In the genomic region with DNA sequence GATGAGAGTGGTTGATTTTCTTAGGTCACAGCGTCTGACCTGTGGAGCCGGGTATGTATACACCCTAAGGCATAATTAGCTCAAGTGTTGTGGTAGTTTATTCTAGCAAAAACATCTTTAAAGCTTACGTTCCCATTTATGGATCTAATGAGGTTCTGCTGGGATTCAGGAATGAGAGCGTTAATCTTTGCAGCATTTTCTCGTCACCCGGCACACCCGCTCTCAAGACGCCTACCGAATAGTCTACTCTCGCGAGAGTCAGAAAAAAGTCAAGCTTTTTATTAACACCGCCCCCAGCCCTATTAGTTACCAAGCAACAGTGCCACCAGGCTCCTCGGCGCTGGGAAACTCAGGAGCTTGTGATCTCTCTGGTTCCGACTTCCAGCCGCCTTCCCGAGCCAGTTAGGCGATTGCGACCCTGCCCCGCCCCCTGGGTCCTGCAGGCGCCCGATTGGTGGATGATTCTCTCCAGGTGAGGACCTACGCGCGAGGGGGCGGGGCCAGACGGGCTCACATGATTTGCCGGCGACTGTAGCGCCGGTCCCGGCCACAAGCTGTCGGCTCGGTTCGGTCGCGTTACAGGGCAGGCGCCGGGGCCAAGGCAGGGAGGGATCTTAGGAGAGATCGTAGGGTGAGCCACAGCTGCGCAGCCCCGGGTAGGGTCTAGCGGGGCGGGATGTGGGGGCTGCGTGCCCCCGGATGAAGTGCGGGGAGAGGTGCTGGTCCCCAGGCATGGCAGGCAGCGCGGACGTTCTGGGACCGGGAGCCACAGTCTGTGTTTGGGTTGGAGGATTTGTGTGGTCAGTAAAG, we compare ENCODE assay signal across 1 cellular context.
TF ChIP-seq lines count a peak whose summit lies in the region.

TSS of gene PFKFB2 (plus strand) at position 540 of the 810 bp plus-strand sequence. CDS start 1,443 bp downstream, outside the sequence.

TF ChIP-seq in HepG2, 621 proteins besides CTCF, POLR2A, EP300 and RAD21 (continued from another document and continues in another):
- TF ChIP-seq ETS1 (CRISPR knock-in tag; IDR thresholded peaks at IDR 0.05) (no peak), ZFP37 (CRISPR knock-in tag; IDR thresholded peaks at IDR 0.05; ENCODE audit: borderline replicate concordance) (no peak), ZNF891 (CRISPR knock-in tag; IDR thresholded peaks at IDR 0.05) (no peak; the same call in 1 of the 2 replicates), POLR2G (IDR thresholded peaks at IDR 0.05; ENCODE audit: low read depth, low read length) (peak; percentile 88), ZNF20 (CRISPR knock-in tag; IDR thresholded peaks at IDR 0.05) (0 out of 2 replicates have a peak, but pooled peaks have one; percentile 62), IRF1 (CRISPR knock-in tag; IDR thresholded peaks at IDR 0.05; ENCODE audit: low read depth) (no peak), HNRNPLL (IDR thresholded peaks at IDR 0.05; ENCODE audit: low read depth, low read length, poor library complexity, severe bottlenecking) (peak; percentile 58), PCBP1 (IDR thresholded peaks at IDR 0.05; ENCODE audit: borderline replicate concordance, low read depth, low read length) (no peak), ZNF512 (CRISPR knock-in tag; IDR thresholded peaks at IDR 0.05) (no peak; the same call in 1 of the 2 replicates), RBM39 (IDR thresholded peaks at IDR 0.05; ENCODE audit: low read depth, low read length, poor library complexity, severe bottlenecking) (peak; percentile 50), KDM2A (CRISPR knock-in tag; IDR thresholded peaks at IDR 0.05; ENCODE audit: borderline replicate concordance, low read depth) (peak; percentile 60; the same call in 1 of the 2 replicates), FOXP4 (CRISPR knock-in tag; IDR thresholded peaks at IDR 0.05) (no peak), SIN3A (IDR thresholded peaks at IDR 0.05; ENCODE audit: borderline replicate concordance, low read depth, low read length) (peak; percentile 90), ZBTB3 (CRISPR knock-in tag; IDR thresholded peaks at IDR 0.05; ENCODE audit: borderline replicate concordance, low read depth) (no peak), TBL1XR1 (IDR thresholded peaks at IDR 0.05; ENCODE audit: borderline replicate concordance, low read length, partially characterized antibody) (no peak), GMEB1 (CRISPR knock-in tag; IDR thresholded peaks at IDR 0.05; ENCODE audit: borderline replicate concordance) (peak; percentile 68; the same call in 1 of the 2 replicates), ZFYVE20 (CRISPR knock-in tag; IDR thresholded peaks at IDR 0.05; ENCODE audit: borderline replicate concordance, low read depth) (no peak), KDM1A (CRISPR knock-in tag; IDR thresholded peaks at IDR 0.05) (no peak), ZNF629 (CRISPR knock-in tag; conservative IDR thresholded peaks at IDR 0.05) (no peak), ZNF414 (CRISPR knock-in tag; IDR thresholded peaks at IDR 0.05) (no peak), MAFG (CRISPR knock-in tag; IDR thresholded peaks at IDR 0.05) (no peak), ZNF44 (CRISPR knock-in tag; IDR thresholded peaks at IDR 0.05) (no peak), ZNF546 (CRISPR knock-in tag; conservative IDR thresholded peaks at IDR 0.05) (no peak)
- TF ChIP-seq, protein P1, sequence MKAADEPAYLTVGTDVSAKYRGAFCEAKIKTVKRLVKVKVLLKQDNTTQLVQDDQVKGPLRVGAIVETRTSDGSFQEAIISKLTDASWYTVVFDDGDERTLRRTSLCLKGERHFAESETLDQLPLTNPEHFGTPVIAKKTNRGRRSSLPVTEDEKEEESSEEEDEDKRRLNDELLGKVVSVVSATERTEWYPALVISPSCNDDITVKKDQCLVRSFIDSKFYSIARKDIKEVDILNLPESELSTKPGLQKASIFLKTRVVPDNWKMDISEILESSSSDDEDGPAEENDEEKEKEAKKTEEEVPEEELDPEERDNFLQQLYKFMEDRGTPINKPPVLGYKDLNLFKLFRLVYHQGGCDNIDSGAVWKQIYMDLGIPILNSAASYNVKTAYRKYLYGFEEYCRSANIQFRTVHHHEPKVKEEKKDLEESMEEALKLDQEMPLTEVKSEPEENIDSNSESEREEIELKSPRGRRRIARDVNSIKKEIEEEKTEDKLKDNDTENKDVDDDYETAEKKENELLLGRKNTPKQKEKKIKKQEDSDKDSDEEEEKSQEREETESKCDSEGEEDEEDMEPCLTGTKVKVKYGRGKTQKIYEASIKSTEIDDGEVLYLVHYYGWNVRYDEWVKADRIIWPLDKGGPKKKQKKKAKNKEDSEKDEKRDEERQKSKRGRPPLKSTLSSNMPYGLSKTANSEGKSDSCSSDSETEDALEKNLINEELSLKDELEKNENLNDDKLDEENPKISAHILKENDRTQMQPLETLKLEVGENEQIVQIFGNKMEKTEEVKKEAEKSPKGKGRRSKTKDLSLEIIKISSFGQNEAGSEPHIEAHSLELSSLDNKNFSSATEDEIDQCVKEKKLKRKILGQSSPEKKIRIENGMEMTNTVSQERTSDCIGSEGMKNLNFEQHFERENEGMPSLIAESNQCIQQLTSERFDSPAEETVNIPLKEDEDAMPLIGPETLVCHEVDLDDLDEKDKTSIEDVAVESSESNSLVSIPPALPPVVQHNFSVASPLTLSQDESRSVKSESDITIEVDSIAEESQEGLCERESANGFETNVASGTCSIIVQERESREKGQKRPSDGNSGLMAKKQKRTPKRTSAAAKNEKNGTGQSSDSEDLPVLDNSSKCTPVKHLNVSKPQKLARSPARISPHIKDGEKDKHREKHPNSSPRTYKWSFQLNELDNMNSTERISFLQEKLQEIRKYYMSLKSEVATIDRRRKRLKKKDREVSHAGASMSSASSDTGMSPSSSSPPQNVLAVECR (CRISPR knock-in tag; IDR thresholded peaks at IDR 0.05; ENCODE audit: borderline replicate concordance) = peak; percentile 91; the same call in 1 of the 2 replicates
- TF ChIP-seq, protein P2, sequence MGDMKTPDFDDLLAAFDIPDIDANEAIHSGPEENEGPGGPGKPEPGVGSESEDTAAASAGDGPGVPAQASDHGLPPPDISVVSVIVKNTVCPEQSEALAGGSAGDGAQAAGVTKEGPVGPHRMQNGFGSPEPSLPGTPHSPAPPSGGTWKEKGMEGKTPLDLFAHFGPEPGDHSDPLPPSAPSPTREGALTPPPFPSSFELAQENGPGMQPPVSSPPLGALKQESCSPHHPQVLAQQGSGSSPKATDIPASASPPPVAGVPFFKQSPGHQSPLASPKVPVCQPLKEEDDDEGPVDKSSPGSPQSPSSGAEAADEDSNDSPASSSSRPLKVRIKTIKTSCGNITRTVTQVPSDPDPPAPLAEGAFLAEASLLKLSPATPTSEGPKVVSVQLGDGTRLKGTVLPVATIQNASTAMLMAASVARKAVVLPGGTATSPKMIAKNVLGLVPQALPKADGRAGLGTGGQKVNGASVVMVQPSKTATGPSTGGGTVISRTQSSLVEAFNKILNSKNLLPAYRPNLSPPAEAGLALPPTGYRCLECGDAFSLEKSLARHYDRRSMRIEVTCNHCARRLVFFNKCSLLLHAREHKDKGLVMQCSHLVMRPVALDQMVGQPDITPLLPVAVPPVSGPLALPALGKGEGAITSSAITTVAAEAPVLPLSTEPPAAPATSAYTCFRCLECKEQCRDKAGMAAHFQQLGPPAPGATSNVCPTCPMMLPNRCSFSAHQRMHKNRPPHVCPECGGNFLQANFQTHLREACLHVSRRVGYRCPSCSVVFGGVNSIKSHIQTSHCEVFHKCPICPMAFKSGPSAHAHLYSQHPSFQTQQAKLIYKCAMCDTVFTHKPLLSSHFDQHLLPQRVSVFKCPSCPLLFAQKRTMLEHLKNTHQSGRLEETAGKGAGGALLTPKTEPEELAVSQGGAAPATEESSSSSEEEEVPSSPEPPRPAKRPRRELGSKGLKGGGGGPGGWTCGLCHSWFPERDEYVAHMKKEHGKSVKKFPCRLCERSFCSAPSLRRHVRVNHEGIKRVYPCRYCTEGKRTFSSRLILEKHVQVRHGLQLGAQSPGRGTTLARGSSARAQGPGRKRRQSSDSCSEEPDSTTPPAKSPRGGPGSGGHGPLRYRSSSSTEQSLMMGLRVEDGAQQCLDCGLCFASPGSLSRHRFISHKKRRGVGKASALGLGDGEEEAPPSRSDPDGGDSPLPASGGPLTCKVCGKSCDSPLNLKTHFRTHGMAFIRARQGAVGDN (CRISPR knock-in tag; IDR thresholded peaks at IDR 0.05) = peak; percentile 88
- TF ChIP-seq, protein P3, sequence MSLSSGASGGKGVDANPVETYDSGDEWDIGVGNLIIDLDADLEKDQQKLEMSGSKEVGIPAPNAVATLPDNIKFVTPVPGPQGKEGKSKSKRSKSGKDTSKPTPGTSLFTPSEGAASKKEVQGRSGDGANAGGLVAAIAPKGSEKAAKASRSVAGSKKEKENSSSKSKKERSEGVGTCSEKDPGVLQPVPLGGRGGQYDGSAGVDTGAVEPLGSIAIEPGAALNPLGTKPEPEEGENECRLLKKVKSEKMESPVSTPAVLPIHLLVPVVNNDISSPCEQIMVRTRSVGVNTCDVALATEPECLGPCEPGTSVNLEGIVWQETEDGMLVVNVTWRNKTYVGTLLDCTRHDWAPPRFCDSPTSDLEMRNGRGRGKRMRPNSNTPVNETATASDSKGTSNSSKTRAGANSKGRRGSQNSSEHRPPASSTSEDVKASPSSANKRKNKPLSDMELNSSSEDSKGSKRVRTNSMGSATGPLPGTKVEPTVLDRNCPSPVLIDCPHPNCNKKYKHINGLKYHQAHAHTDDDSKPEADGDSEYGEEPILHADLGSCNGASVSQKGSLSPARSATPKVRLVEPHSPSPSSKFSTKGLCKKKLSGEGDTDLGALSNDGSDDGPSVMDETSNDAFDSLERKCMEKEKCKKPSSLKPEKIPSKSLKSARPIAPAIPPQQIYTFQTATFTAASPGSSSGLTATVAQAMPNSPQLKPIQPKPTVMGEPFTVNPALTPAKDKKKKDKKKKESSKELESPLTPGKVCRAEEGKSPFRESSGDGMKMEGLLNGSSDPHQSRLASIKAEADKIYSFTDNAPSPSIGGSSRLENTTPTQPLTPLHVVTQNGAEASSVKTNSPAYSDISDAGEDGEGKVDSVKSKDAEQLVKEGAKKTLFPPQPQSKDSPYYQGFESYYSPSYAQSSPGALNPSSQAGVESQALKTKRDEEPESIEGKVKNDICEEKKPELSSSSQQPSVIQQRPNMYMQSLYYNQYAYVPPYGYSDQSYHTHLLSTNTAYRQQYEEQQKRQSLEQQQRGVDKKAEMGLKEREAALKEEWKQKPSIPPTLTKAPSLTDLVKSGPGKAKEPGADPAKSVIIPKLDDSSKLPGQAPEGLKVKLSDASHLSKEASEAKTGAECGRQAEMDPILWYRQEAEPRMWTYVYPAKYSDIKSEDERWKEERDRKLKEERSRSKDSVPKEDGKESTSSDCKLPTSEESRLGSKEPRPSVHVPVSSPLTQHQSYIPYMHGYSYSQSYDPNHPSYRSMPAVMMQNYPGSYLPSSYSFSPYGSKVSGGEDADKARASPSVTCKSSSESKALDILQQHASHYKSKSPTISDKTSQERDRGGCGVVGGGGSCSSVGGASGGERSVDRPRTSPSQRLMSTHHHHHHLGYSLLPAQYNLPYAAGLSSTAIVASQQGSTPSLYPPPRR (CRISPR knock-in tag; IDR thresholded peaks at IDR 0.05; ENCODE audit: borderline replicate concordance) = no peak; the same call in 1 of the 2 replicates
